Comparison of ENCODE assay signal across 12 cellular contexts in the genomic region with DNA sequence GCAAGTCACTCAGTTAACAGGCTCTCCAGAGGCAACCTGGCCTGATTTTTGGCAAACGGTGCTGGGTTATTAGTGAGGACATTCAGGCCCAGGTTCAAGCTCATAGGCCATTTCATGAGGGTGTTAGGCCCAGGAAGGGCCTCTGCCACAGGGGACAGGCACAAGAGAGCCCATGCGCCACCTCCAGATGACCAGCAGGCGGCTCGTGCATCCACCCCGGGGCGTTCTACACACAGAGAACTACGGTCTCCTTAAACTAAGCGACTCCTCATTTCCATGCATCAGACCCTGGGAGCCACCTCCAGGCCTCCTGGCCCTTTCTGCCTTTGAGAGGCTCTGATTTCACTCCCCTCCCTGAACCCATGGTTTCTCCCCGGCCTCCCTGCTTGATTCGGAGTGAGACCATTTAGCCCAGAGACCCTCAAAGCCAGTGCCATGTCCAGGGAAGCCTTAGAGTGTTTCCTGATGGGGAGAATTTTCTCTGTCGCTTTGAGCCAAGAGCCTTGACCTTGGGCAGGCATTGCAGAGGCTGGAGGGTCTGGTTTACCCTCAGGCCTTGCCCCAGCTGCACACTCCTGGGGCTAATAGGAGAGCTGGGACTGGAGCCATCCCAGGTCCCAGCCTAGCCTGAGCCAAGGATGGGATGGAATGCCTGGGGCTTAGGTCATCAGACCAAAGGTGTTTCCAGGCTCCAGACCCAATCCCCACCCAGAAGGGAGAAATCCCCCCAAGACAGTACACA.
DNase-seq lines count a peak whose midpoint lies in the region; ATAC-seq and TF ChIP-seq lines count a peak whose summit lies in the region.
"Had no signal": no experiment of that assay in that cellular context is flagged by ENCODE, and none has a peak within 500 bp of the region (broad histone marks: within the 10 kb centered on the region; RNA-seq: fewer than 3 reads in every experiment).

No MANE protein-coding gene starts in this region.

- POLR2A ChIA-PET in IMR-90 (lab: Charles Lee; ENCODE audit: unreplicated experiment) = no interaction called here
- POLR2A ChIA-PET in activated CD4-positive, alpha-beta memory T cell treated with anti-CD3 and anti-CD28 coated beads, Interleukin-2, amount 10 ng/mL, durations not matched to agents 7 days and 5 days (lab: Charles Lee) = no interaction called here

- H3K27me3 Mint-ChIP-seq in activated CD4-positive, alpha-beta memory T cell treated with anti-CD3 and anti-CD28 coated beads, Interleukin-2, amount 10 ng/mL, durations not matched to agents 7 days and 5 days = no peaks in the 10 kb centered on the region

- H3K4me2 ChIP-seq in IMR-90 (ENCODE audit: low read depth, low read length) = no peak overlapping the region
- H3K4me2 ChIP-seq: BLaER1 had no signal

- H2AK9ac ChIP-seq in IMR-90 (replicated peaks; ENCODE audit: low read depth, low read length, poor library complexity) = no peak overlapping the region

- DNase-seq in NCI-H146 (lab: John Stamatoyannopoulos, UW) = peak; percentile 38
- DNase-seq in NCI-H146 treated with DMSO at 0.1 percent for 48 hours (lab: John Stamatoyannopoulos, UW; ENCODE audit: unreplicated experiment) = no peak
- DNase-seq in IMR-90 = no peak
- peak; percentile 2 for DNase-seq in choroid plexus epithelial cell (ENCODE audit: low read depth)
- no peak for DNase-seq in retinal pigment epithelial cell (ENCODE audit: low read depth)
- no peak for DNase-seq in activated CD4-positive, alpha-beta memory T cell treated with anti-CD3 and anti-CD28 coated beads, Interleukin-2, amount 10 ng/mL, durations not matched to agents 7 days and 5 days
- DNase-seq in Ammon's horn (ENCODE audit: low spot score) = no peak
- DNase-seq: Karpas-422, midbrain had no signal

- H3K27me3 ChIP-seq in IMR-90 (ENCODE audit: control insufficient read depth, insufficient read depth, low read length) = no peaks in the 10 kb centered on the region
- H3K27me3 ChIP-seq: BLaER1 had no signal

- no peak overlapping the region for H2BK15ac ChIP-seq in IMR-90 (ENCODE audit: low read depth, low read length)

- no peak overlapping the region for H3K27ac Mint-ChIP-seq in activated CD4-positive, alpha-beta memory T cell treated with anti-CD3 and anti-CD28 coated beads, Interleukin-2, amount 10 ng/mL, durations not matched to agents 7 days and 5 days
- H3K27ac Mint-ChIP-seq: activated naive CD4-positive, alpha-beta T cell treated with anti-CD3 and anti-CD28 coated beads, Interleukin-2, amount 50 U/mL, for 72 hours had no signal

- no peak overlapping the region for H3K9ac ChIP-seq in IMR-90 (ENCODE audit: low read depth, low read length)
- H3K9ac ChIP-seq: BLaER1 had no signal

- H2AK5ac ChIP-seq in IMR-90 (ENCODE audit: low read depth, low read length) = no peak overlapping the region

- H3K36me3 ChIP-seq in IMR-90 (ENCODE audit: control insufficient read depth, insufficient read depth, low read length) = no peaks in the 10 kb centered on the region
- H3K36me3 ChIP-seq: BLaER1 had no signal

- H3K9me3 ChIP-seq in IMR-90 (ENCODE audit: control insufficient read depth, insufficient read depth, low read length) = no peaks in the 10 kb centered on the region

- H4K91ac ChIP-seq in IMR-90 (ENCODE audit: insufficient read depth, low read depth, low read length) = no peak overlapping the region

- no peak for TF ChIP-seq RAD21 in IMR-90 (IDR thresholded peaks at IDR 0.05; ENCODE audit: low read length)

- H3K27ac ChIP-seq in IMR-90 (ENCODE audit: insufficient read depth, low read length) = no peak overlapping the region
- H3K27ac ChIP-seq: BLaER1 had no signal

- no peak overlapping the region for H4K5ac ChIP-seq in IMR-90 (ENCODE audit: low read depth, low read length)

- in situ Hi-C loops in IMR-90 (cut with MboI; ENCODE audit: low sequenced_read_pairs) = loop anchor here (25.0 kb wide), 1 partner anchor 409 kb away; no protein-coding TSS in a partner anchor

- H4K8ac ChIP-seq in IMR-90 (ENCODE audit: low read depth in 2 of 2, low read length in 2 of 2) = no peak overlapping the region

- H3K9me3 Mint-ChIP-seq in activated CD4-positive, alpha-beta memory T cell treated with anti-CD3 and anti-CD28 coated beads, Interleukin-2, amount 10 ng/mL, durations not matched to agents 7 days and 5 days = no peaks in the 10 kb centered on the region
- H3K9me3 Mint-ChIP-seq: activated naive CD4-positive, alpha-beta T cell treated with anti-CD3 and anti-CD28 coated beads, Interleukin-2, amount 50 U/mL, for 72 hours had no signal

- ATAC-seq in IMR-90 (ENCODE audit: low read depth) = no peak
- no peak for ATAC-seq in HG03521 (IDR thresholded peaks at IDR 0.05; ENCODE audit: unreplicated experiment)
- ATAC-seq: activated naive CD4-positive, alpha-beta T cell treated with anti-CD3 and anti-CD28 coated beads, Interleukin-2, amount 50 U/mL, for 72 hours had no signal

- intact Hi-C loops in IMR-90 (cut with micrococcal nuclease) = loop anchor here (5.0 kb wide), 1 partner anchor 199 kb away; no protein-coding TSS in a partner anchor

- H3K4me3 ChIP-seq in IMR-90 (ENCODE audit: insufficient read depth, low read depth, low read length) = no peak overlapping the region
- no peak overlapping the region for H3K4me3 ChIP-seq in choroid plexus epithelial cell (ENCODE audit: low read depth, low read length)
- H3K4me3 ChIP-seq in retinal pigment epithelial cell (ENCODE audit: low read length) = no peak overlapping the region
- H3K4me3 ChIP-seq: BLaER1 had no signal

- no peaks in the 10 kb centered on the region for H4K20me1 ChIP-seq in IMR-90 (ENCODE audit: insufficient read depth, low read length)
- H4K20me1 ChIP-seq: BLaER1 had no signal

- H3K4me1 Mint-ChIP-seq in activated CD4-positive, alpha-beta memory T cell treated with anti-CD3 and anti-CD28 coated beads, Interleukin-2, amount 10 ng/mL, durations not matched to agents 7 days and 5 days = no peaks in the 10 kb centered on the region

- no peak overlapping the region for H3K4ac ChIP-seq in IMR-90 (ENCODE audit: low read depth, low read length)

- H3K36me3 Mint-ChIP-seq in activated CD4-positive, alpha-beta memory T cell treated with anti-CD3 and anti-CD28 coated beads, Interleukin-2, amount 10 ng/mL, durations not matched to agents 7 days and 5 days (ENCODE audit: low read depth) = no peaks in the 10 kb centered on the region
- H3K36me3 Mint-ChIP-seq: activated naive CD4-positive, alpha-beta T cell treated with anti-CD3 and anti-CD28 coated beads, Interleukin-2, amount 50 U/mL, for 72 hours had no signal

- dilution Hi-C loops in IMR-90 (cut with HindIII; ENCODE audit: low sequenced_read_pairs, unreplicated experiment) = no loop called here

- H3K18ac ChIP-seq in IMR-90 (ENCODE audit: low read depth, low read length) = no peak overlapping the region

- TF ChIP-seq CTCF in IMR-90 (conservative IDR thresholded peaks at IDR 0.05; ENCODE audit: low read depth, low read length) (peak; percentile 21; the same call in 1 of the 2 replicates), choroid plexus epithelial cell (conservative IDR thresholded peaks at IDR 0.05; ENCODE audit: low read depth, low read length) (peak; percentile 38), retinal pigment epithelial cell (conservative IDR thresholded peaks at IDR 0.05; ENCODE audit: low read depth, low read length) (peak; percentile 22)

- no peak overlapping the region for H3K23ac ChIP-seq in IMR-90 (ENCODE audit: low read depth, low read length)

- no peaks in the 10 kb centered on the region for H3K79me1 ChIP-seq in IMR-90 (ENCODE audit: low read depth in 1 of 2, low read length in 2 of 2)

- no peak overlapping the region for H2BK120ac ChIP-seq in IMR-90 (ENCODE audit: low read depth, low read length)

- CTCF ChIA-PET in IMR-90 (lab: Yijun Ruan, JAX) = no interaction called here
- CTCF ChIA-PET in activated CD4-positive, alpha-beta memory T cell treated with anti-CD3 and anti-CD28 coated beads, Interleukin-2, amount 10 ng/mL, durations not matched to agents 7 days and 5 days (lab: Charles Lee) = no interaction called here

- H2BK20ac ChIP-seq in IMR-90 (ENCODE audit: low read depth, low read length) = no peak overlapping the region

- H3K9me1 ChIP-seq in IMR-90 (ENCODE audit: insufficient read depth, low read length) = no peaks in the 10 kb centered on the region

- H2BK5ac ChIP-seq in IMR-90 (ENCODE audit: low read depth, low read length, poor library complexity, severe bottlenecking) = no peak overlapping the region

- TF ChIP-seq POLR2A in IMR-90 (IDR thresholded peaks at IDR 0.05; ENCODE audit: low read depth, low read length) = no peak

- no peak overlapping the region for H3K4me3 Mint-ChIP-seq in activated CD4-positive, alpha-beta memory T cell treated with anti-CD3 and anti-CD28 coated beads, Interleukin-2, amount 10 ng/mL, durations not matched to agents 7 days and 5 days

- no peaks in the 10 kb centered on the region for H3K4me1 ChIP-seq in IMR-90 (ENCODE audit: control insufficient read depth, insufficient read depth, low read length)
- H3K4me1 ChIP-seq: BLaER1 had no signal

- BruUV-seq in IMR-90 (replicated peaks; lab: Mats Ljungman, UMichigan) = no TSS peak

- no CpG with 5 or more reads among the region's 11 CpGs for WGBS in IMR-90 (ENCODE audit: extremely low coverage in 2 of 2, insufficient read length in 1 of 2), 2 experiments

- no peak overlapping the region for H3K56ac ChIP-seq in IMR-90 (ENCODE audit: extremely low read depth, insufficient read depth, low read length)

- no peak overlapping the region for H3K14ac ChIP-seq in IMR-90 (replicated peaks; ENCODE audit: low read depth, low read length)

- H2AFZ ChIP-seq in IMR-90 (replicated peaks; ENCODE audit: low read length, poor library complexity) = no peak overlapping the region

TF ChIP-seq in IMR-90, 13 proteins besides CTCF, POLR2A, EP300 and RAD21:
- TF ChIP-seq SMC3 (IDR thresholded peaks at IDR 0.05; ENCODE audit: low read depth, low read length) = 0 out of 2 replicates have a peak, but pooled peaks have one; percentile 9
- no peak for TF ChIP-seq NFE2L2 (IDR thresholded peaks at IDR 0.05; ENCODE audit: low read depth, low read length)
- TF ChIP-seq RCOR1 (IDR thresholded peaks at IDR 0.05; ENCODE audit: insufficient replicate concordance, low read length) = no peak
- TF ChIP-seq MAFK (IDR thresholded peaks at IDR 0.05; ENCODE audit: low read depth, low read length) = no peak
- TF ChIP-seq BHLHE40 (IDR thresholded peaks at IDR 0.05; ENCODE audit: low read depth, low read length) = no peak
- no peak for TF ChIP-seq CHD1 (IDR thresholded peaks at IDR 0.05; ENCODE audit: low read depth, low read length)
- TF ChIP-seq MXI1 (IDR thresholded peaks at IDR 0.05; ENCODE audit: borderline replicate concordance, low read depth, low read length) = no peak
- TF ChIP-seq MAZ (IDR thresholded peaks at IDR 0.05; ENCODE audit: borderline replicate concordance, low read depth, low read length) = no peak
- TF ChIP-seq, protein P1, sequence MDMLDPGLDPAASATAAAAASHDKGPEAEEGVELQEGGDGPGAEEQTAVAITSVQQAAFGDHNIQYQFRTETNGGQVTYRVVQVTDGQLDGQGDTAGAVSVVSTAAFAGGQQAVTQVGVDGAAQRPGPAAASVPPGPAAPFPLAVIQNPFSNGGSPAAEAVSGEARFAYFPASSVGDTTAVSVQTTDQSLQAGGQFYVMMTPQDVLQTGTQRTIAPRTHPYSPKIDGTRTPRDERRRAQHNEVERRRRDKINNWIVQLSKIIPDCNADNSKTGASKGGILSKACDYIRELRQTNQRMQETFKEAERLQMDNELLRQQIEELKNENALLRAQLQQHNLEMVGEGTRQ (IDR thresholded peaks at IDR 0.05; ENCODE audit: low read depth, low read length) = no peak

Comparison
In these comparisons a context has a peak if more than half of its experiments do, and no peak if none do; other contexts are left out.
1. DNase-seq: peak in NCI-H146 (single experiment) and choroid plexus epithelial cell (single experiment); none in NCI-H146 treated with DMSO at 0.1 percent for 48 hours (single experiment), IMR-90 (single experiment), retinal pigment epithelial cell (single experiment), activated CD4-positive, alpha-beta memory T cell treated with anti-CD3 and anti-CD28 coated beads, Interleukin-2, amount 10 ng/mL, durations not matched to agents 7 days and 5 days (single experiment) and Ammon's horn (single experiment).
2. Peak in every context shown above with its lines, with median percentiles within 50 percentile points of each other: CTCF ChIP-seq.